14 cellular contexts compared by ENCODE assay signal in the genomic region with DNA sequence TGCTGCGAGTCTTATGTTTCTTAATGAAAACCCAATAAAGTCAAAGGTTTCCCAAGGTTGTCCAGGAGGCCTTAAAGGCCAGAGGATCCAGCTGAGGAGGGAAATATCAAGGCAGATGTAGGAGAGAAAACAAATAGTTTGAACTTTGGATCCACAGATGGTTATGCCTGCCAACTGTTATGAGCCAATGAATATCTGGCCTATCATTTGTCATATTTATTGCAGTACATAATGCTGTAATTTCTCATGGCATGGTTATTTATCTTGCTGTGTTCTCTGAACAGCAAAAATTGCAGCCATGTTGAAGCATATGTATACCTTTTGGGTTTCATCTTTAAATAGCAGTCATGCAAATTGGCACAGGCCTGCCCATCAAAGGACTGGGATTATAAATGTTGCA. TPM values are rescaled to one million over a fixed set of nuclear protein-coding genes. Genes with fewer than 3 reads are reported as not detected.
"Had no signal": no experiment of that assay in that cellular context is flagged by ENCODE, and none has a peak within 500 bp of the region (broad histone marks: within the 10 kb centered on the region; RNA-seq: fewer than 3 reads in every experiment).

No MANE protein-coding gene starts in this region.

- H3K27me3 ChIP-seq: esophagus squamous epithelium, heart right ventricle, spleen had no signal

- H3K4me3 ChIP-seq: esophagus squamous epithelium, heart right ventricle, spleen had no signal

- H3K27ac ChIP-seq: heart right ventricle had no signal

- H3K36me3 ChIP-seq: esophagus squamous epithelium, heart right ventricle, spleen had no signal

- DNase-seq: activated CD4-positive, alpha-beta T cell treated with anti-CD3 and anti-CD28 coated beads, Interleukin-2, amount 10 ng/mL, durations not matched to agents 7 days and 5 days; activated CD4-positive, CD25-positive, alpha-beta regulatory T cell; activated naive CD4-positive, alpha-beta T cell treated with anti-CD3 and anti-CD28 coated beads for 36 hours; activated T-cell treated with anti-CD3 and anti-CD28 coated beads for 4 hours; esophagus squamous epithelium; heart right ventricle; islet precursor cell; mesendoderm; spleen; stimulated activated CD4-positive, alpha-beta T cell treated with anti-CD3 and anti-CD28 coated beads, Interleukin-1b, Interleukin-23, amount 100 ng/mL, for 48 hours; stimulated activated naive CD4-positive, alpha-beta T cell; trophoblast cell had no signal

- ATAC-seq: activated T-helper 17 cell treated with anti-CD3 and anti-CD28 coated beads, Interleukin-2, amount 50 U/mL, for 72 hours had no signal

RNA-seq across cellular contexts. Expression of gene CAVIN2, which starts 38.2 kb away (rescaled TPM):
- total RNA-seq: activated CD4-positive, alpha-beta T cell treated with anti-CD3 and anti-CD28 coated beads, Interleukin-2, amount 10 ng/mL, durations not matched to agents 7 days and 5 days; activated CD8-positive, alpha-beta memory T cell treated with anti-CD3 and anti-CD28 coated beads for 36 hours; activated naive CD4-positive, alpha-beta T cell treated with anti-CD3 and anti-CD28 coated beads for 36 hours had no signal
